19 cellular contexts compared by ENCODE assay signal in the genomic region with DNA sequence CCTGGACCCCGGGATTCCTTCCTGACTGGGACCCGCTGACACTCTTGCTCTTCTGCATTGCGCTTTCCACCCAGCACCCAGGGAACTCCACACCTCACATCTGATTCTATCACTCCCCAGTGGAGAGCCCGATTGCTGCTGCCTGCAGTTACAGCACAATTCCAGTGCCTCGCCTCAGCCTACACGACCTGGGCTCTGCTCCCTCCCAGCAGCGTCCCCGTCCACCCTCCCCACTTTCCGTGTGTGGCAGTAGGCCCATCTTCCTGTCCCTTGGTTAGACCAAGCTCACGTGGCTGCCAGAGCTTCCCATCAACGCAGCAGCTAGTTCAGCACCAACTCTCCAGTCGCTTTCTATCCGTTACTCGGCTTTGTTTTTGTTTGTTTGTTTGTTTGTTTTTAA.
DNase-seq lines count a peak whose midpoint lies in the region; ATAC-seq, FAIRE-seq and TF ChIP-seq lines count a peak whose summit lies in the region.
"Had no signal": no experiment of that assay in that cellular context is flagged by ENCODE, and none has a peak within 500 bp of the region (broad histone marks: within the 10 kb centered on the region; RNA-seq: fewer than 3 reads in every experiment).

No MANE protein-coding gene starts in this region.

- H3K4me1 ChIP-seq in heart right ventricle (peaks cover 0 to 8% (median 0%) of the 10 kb centered on the region in 9 donors), kidney (ENCODE audit: control insufficient read depth in 1 of 2, insufficient read depth in 1 of 2, low read depth in 1 of 2, low read length in 2 of 2) (no peaks in the 10 kb centered on the region), neuronal stem cell (ENCODE audit: control insufficient read depth in 2 of 2, insufficient read depth in 1 of 2, low read depth in 1 of 2, low read length in 2 of 2) (peaks cover 0 to 2% of the 10 kb centered on the region in 2 donors), GM23248 (ENCODE audit: insufficient read depth) (peaks cover 21% of the 10 kb centered on the region)
- H3K4me1 ChIP-seq: BE2C had no signal

- H3K4me3 ChIP-seq in heart right ventricle (peak overlapping the region in 6 of 10 donors; percentile 1 to 32 (median 18)), kidney (ENCODE audit: low read length in 2 of 2) (no peak overlapping the region), neuronal stem cell (ENCODE audit: low read length in 2 of 2) (no peak overlapping the region), GM23248 (no peak overlapping the region)
- H3K4me3 ChIP-seq: A549 had no signal

- H3K9me3 ChIP-seq in heart right ventricle = peaks cover 0 to 10% (median 0%) of the 10 kb centered on the region in 11 donors
- peaks cover 0 to 2% of the 10 kb centered on the region in 2 donors for H3K9me3 ChIP-seq in kidney (ENCODE audit: control insufficient read depth in 1 of 2, low read length in 2 of 2)
- H3K9me3 ChIP-seq in neuronal stem cell (replicated peaks in 1 of 2; ENCODE audit: control insufficient read depth in 2 of 2, insufficient read depth in 1 of 2, low read depth in 1 of 2, low read length in 2 of 2) = no peaks in the 10 kb centered on the region
- no peaks in the 10 kb centered on the region for H3K9me3 ChIP-seq in GM23248 (ENCODE audit: low read depth)
- H3K9me3 ChIP-seq: A549, BE2C had no signal

- 0 out of 2 replicates have a peak, but pooled peaks cover 2% of the 10 kb centered on the region for H3F3A ChIP-seq in GM23248 (ENCODE audit: insufficient read depth)

- H3K4me3 Mint-ChIP-seq in WTC11 = no peak overlapping the region
- H3K4me3 Mint-ChIP-seq: HFFc6 had no signal

- H3K9me2 ChIP-seq in GM23248 (ENCODE audit: insufficient read depth) = no peaks in the 10 kb centered on the region

- H2BK12ac ChIP-seq in neuronal stem cell (ENCODE audit: low read length) = peak overlapping the region; percentile 82

- H3K23ac ChIP-seq in neuronal stem cell (ENCODE audit: low read depth, low read length, poor library complexity) = no peak overlapping the region

- POLR2A ChIA-PET in WTC11 (lab: Charles Lee) = no interaction called here

- H3K9me3 Mint-ChIP-seq in WTC11 = no peaks in the 10 kb centered on the region
- H3K9me3 Mint-ChIP-seq: HFFc6 had no signal

- no peak overlapping the region for H3K9ac ChIP-seq in kidney (ENCODE audit: low read length in 2 of 2)
- no peak overlapping the region for H3K9ac ChIP-seq in neuronal stem cell (ENCODE audit: low read depth, low read length, poor library complexity)
- no peak overlapping the region for H3K9ac ChIP-seq in GM23248

- H3K27ac ChIP-seq in heart right ventricle (peak overlapping the region in 1 of 10 donors; percentile 23), kidney (ENCODE audit: low read depth in 2 of 2, low read length in 2 of 2) (no peak overlapping the region), neuronal stem cell (replicated peaks; ENCODE audit: low read length) (no peak overlapping the region), GM23248 (no peak overlapping the region)
- H3K27ac ChIP-seq: A549, C4-2B, HL-60 had no signal

- no peak for FAIRE-seq in kidney (lab: Jason Lieb, UNC)
- FAIRE-seq: A549, GM12892 had no signal

- H2BK5ac ChIP-seq in neuronal stem cell (ENCODE audit: low read length) = no peak overlapping the region

- H3K79me2 ChIP-seq in GM23248 (ENCODE audit: insufficient read depth) = no peaks in the 10 kb centered on the region

- H3K27me3 Mint-ChIP-seq in WTC11 (ENCODE audit: low read depth) = no peaks in the 10 kb centered on the region; the same call in 1 of the 2 replicates

- CTCF ChIA-PET in WTC11 (lab: Charles Lee) = no interaction called here

- no peak overlapping the region for H3K27ac Mint-ChIP-seq in WTC11
- H3K27ac Mint-ChIP-seq: HFFc6 had no signal

- no peak overlapping the region for H4K8ac ChIP-seq in neuronal stem cell (ENCODE audit: low read depth, low read length)

- DNase-seq in WTC11 (ENCODE audit: low spot score) (no peak), heart right ventricle (peak in 1 of 2 donors; percentile 44), kidney (peak; percentile 63), neuronal stem cell (ENCODE audit: low spot score) (no peak), GM23248 (no peak), foreskin melanocyte (no peak), kidney glomerular epithelial cell (lab: John Stamatoyannopoulos, UW) (no peak)
- DNase-seq: BE2C; CD4-positive, alpha-beta memory T cell; DMS153; DMS79 treated with DMSO at 0.1 percent for 48 hours; EL; GDM1; HCEC 1CT; HFFc6 had no signal

- H3K36me3 Mint-ChIP-seq in WTC11 = no peaks in the 10 kb centered on the region
- H3K36me3 Mint-ChIP-seq: CD4-positive, alpha-beta memory T cell had no signal

- no peak overlapping the region for H2AFZ ChIP-seq in neuronal stem cell (ENCODE audit: low read length)
- no peak overlapping the region for H2AFZ ChIP-seq in GM23248

- H3K79me1 ChIP-seq in neuronal stem cell (ENCODE audit: low read depth, low read length) = no peaks in the 10 kb centered on the region

- H3K36me3 ChIP-seq in heart right ventricle (no peaks in the 10 kb centered on the region), kidney (ENCODE audit: control insufficient read depth in 1 of 2, insufficient read depth in 2 of 2, low read length in 2 of 2) (no peaks in the 10 kb centered on the region), neuronal stem cell (replicated peaks in 1 of 2; ENCODE audit: control insufficient read depth in 2 of 2, insufficient read depth in 2 of 2, low read length in 2 of 2) (no peaks in the 10 kb centered on the region), GM23248 (ENCODE audit: low read depth) (no peaks in the 10 kb centered on the region)
- H3K36me3 ChIP-seq: BE2C had no signal

- ATAC-seq in WTC11 (peak; percentile 56; the same call in 1 of the 2 replicates), heart right ventricle (peak; percentile 12 to 91 (median 75))
- ATAC-seq: A549 had no signal

- H3K4me2 ChIP-seq in neuronal stem cell (ENCODE audit: insufficient read depth, low read length, poor library complexity, severe bottlenecking) (no peak overlapping the region), GM23248 (ENCODE audit: unreplicated experiment) (no peak overlapping the region)
- H3K4me2 ChIP-seq: A549 had no signal

- intact Hi-C loops in heart right ventricle (cut with DNase I) (no loop called here), kidney (cut with DNase I) (no loop called here)

- no peak overlapping the region for H2BK120ac ChIP-seq in neuronal stem cell (ENCODE audit: low read depth, low read length)

- H3K4me1 Mint-ChIP-seq in WTC11 = peaks cover 16% of the 10 kb centered on the region
- H3K4me1 Mint-ChIP-seq: CD4-positive, alpha-beta memory T cell had no signal

- peak overlapping the region; percentile 81 for H3K18ac ChIP-seq in neuronal stem cell (ENCODE audit: low read length)

- H3K14ac ChIP-seq in neuronal stem cell (ENCODE audit: low read length) = no peak overlapping the region

- no peak overlapping the region for H2AK5ac ChIP-seq in neuronal stem cell (ENCODE audit: low read depth, low read length)

- peak overlapping the region; percentile 53 for H2BK15ac ChIP-seq in neuronal stem cell (ENCODE audit: low read length)

- 68 to 76% methylated on average over 14 of the region's 14 CpGs for WGBS in heart right ventricle, 2 donors
- WGBS in neuronal stem cell (ENCODE audit: extremely low coverage in 2 of 2, insufficient read length in 2 of 2, insufficient replicate concordance in 1 of 2), 2 donors = no CpG with 5 or more reads among the region's 14 CpGs
- WGBS in GM23248 (ENCODE audit: low coverage in 1 of 2, low lambda C conversion rate in 2 of 2, missing lambda C conversion rate in 2 of 2), 2 experiments = 42 to 56% methylated on average over 14 of the region's 14 CpGs

- no peak for TF ChIP-seq CTCF in WTC11 (IDR thresholded peaks at IDR 0.05)
- TF ChIP-seq CTCF in heart right ventricle (IDR thresholded peaks at IDR 0.05) = no peak
- no peak for TF ChIP-seq CTCF in kidney (IDR thresholded peaks at IDR 0.05; ENCODE audit: borderline replicate concordance, extremely low read depth, insufficient read depth)

- H3K27me3 ChIP-seq in heart right ventricle (no peaks in the 10 kb centered on the region), neuronal stem cell (ENCODE audit: control insufficient read depth in 3 of 3, insufficient read depth in 3 of 3, low read depth in 1 of 3, low read length in 3 of 3) (no peaks in the 10 kb centered on the region), GM23248 (replicated peaks; ENCODE audit: insufficient read depth) (no peaks in the 10 kb centered on the region)
- H3K27me3 ChIP-seq: BE2C had no signal

- H4K91ac ChIP-seq in neuronal stem cell (ENCODE audit: low read depth, low read length, poor library complexity) = no peak overlapping the region

- in situ Hi-C loops in GM23248 (cut with MboI) = no loop called here

- no peaks in the 10 kb centered on the region for H4K20me1 ChIP-seq in GM23248 (ENCODE audit: insufficient read depth)

- no peak overlapping the region for H3K4ac ChIP-seq in neuronal stem cell (ENCODE audit: low read length)

TF ChIP-seq in WTC11, 78 proteins besides CTCF, POLR2A, EP300 and RAD21 (continues in another document):
- no peak for TF ChIP-seq ETV6 (CRISPR knock-in tag; IDR thresholded peaks at IDR 0.05)
- no peak for TF ChIP-seq FOXP1 (CRISPR knock-in tag; IDR thresholded peaks at IDR 0.05; ENCODE audit: borderline replicate concordance)
- TF ChIP-seq ZNF396 (CRISPR knock-in tag; IDR thresholded peaks at IDR 0.05; ENCODE audit: borderline replicate concordance) = no peak
- TF ChIP-seq, protein P1, sequence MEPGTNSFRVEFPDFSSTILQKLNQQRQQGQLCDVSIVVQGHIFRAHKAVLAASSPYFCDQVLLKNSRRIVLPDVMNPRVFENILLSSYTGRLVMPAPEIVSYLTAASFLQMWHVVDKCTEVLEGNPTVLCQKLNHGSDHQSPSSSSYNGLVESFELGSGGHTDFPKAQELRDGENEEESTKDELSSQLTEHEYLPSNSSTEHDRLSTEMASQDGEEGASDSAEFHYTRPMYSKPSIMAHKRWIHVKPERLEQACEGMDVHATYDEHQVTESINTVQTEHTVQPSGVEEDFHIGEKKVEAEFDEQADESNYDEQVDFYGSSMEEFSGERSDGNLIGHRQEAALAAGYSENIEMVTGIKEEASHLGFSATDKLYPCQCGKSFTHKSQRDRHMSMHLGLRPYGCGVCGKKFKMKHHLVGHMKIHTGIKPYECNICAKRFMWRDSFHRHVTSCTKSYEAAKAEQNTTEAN (CRISPR knock-in tag; IDR thresholded peaks at IDR 0.05) = no peak
- TF ChIP-seq, protein P2, sequence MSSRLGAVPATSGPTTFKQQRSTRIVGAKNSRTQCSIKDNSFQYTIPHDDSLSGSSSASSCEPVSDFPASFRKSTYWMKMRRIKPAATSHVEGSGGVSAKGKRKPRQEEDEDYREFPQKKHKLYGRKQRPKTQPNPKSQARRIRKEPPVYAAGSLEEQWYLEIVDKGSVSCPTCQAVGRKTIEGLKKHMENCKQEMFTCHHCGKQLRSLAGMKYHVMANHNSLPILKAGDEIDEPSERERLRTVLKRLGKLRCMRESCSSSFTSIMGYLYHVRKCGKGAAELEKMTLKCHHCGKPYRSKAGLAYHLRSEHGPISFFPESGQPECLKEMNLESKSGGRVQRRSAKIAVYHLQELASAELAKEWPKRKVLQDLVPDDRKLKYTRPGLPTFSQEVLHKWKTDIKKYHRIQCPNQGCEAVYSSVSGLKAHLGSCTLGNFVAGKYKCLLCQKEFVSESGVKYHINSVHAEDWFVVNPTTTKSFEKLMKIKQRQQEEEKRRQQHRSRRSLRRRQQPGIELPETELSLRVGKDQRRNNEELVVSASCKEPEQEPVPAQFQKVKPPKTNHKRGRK (CRISPR knock-in tag; IDR thresholded peaks at IDR 0.05; ENCODE audit: borderline replicate concordance) = no peak
- TF ChIP-seq RORB (CRISPR knock-in tag; IDR thresholded peaks at IDR 0.05) = no peak

Comparison
In these comparisons a context has a peak if more than half of its experiments do, and no peak if none do; other contexts are left out.
1. H3K4me3 ChIP-seq: peak in heart right ventricle (6 of 10); none in kidney (0 of 2), neuronal stem cell (0 of 2) and GM23248 (single experiment).